20 cellular contexts compared by ENCODE assay signal in genomic region chr9:101034222-101034621, GRCh38. TPM values are rescaled to one million over a fixed set of nuclear protein-coding genes. Genes with fewer than 3 reads are reported as not detected.
DNase-seq lines count a peak whose midpoint lies in the region; TF ChIP-seq lines count a peak whose summit lies in the region.
"Had no signal": no experiment of that assay in that cellular context is flagged by ENCODE, and none has a peak within 500 bp of the region (broad histone marks: within the 10 kb centered on the region; RNA-seq: fewer than 3 reads in every experiment).

No MANE protein-coding gene starts in this region.

- no peaks in the 10 kb centered on the region for H3K9me3 ChIP-seq in H9 (ENCODE audit: control insufficient read depth, low read depth, low read length)
- no peaks in the 10 kb centered on the region for H3K9me3 ChIP-seq in endodermal cell (ENCODE audit: control insufficient read depth, low read length)
- no peaks in the 10 kb centered on the region for H3K9me3 ChIP-seq in hepatocyte (ENCODE audit: low read depth)
- no peaks in the 10 kb centered on the region for H3K9me3 ChIP-seq in neuronal stem cell (replicated peaks in 1 of 2; ENCODE audit: control insufficient read depth in 2 of 2, insufficient read depth in 1 of 2, low read depth in 1 of 2, low read length in 2 of 2)
- H3K9me3 ChIP-seq in transverse colon: no peaks in the 10 kb centered on the region
- H3K9me3 ChIP-seq: BE2C had no signal

- in situ Hi-C loops in transverse colon (cut with MboI; ENCODE audit: low pct_ligation_motif_present in 1 of 4, low pct_unique_long_range_greater_than_20kb in 1 of 4, low sequenced_read_pairs in 3 of 4): no loop called here

- H3K79me1 ChIP-seq in H9 (ENCODE audit: insufficient read depth, low read depth, low read length, poor library complexity, severe bottlenecking): no peaks in the 10 kb centered on the region
- H3K79me1 ChIP-seq in neuronal stem cell (ENCODE audit: low read depth, low read length): no peaks in the 10 kb centered on the region

- H4K8ac ChIP-seq in H9 (replicated peaks; ENCODE audit: insufficient read length, low read depth, low read length): no peak overlapping the region
- no peak overlapping the region for H4K8ac ChIP-seq in neuronal stem cell (ENCODE audit: low read depth, low read length)

- intact Hi-C loops in transverse colon (cut with DNase I; ENCODE audit: low total_unique reads): no loop called here

- H3K56ac ChIP-seq in H9 (ENCODE audit: insufficient read length, low read depth, low read length): no peak overlapping the region

- H3K27me3 ChIP-seq in H9 (ENCODE audit: insufficient read depth, low read length): peaks cover 14% of the 10 kb centered on the region
- H3K27me3 ChIP-seq in endodermal cell (ENCODE audit: control insufficient read depth, insufficient read depth, low read length, poor library complexity, severe bottlenecking): peaks cover 49% of the 10 kb centered on the region
- H3K27me3 ChIP-seq in hepatocyte: peaks cover 58% of the 10 kb centered on the region
- peaks cover 0 to 60% (median 12%) of the 10 kb centered on the region in 3 experiments for H3K27me3 ChIP-seq in neuronal stem cell (ENCODE audit: control insufficient read depth in 3 of 3, insufficient read depth in 3 of 3, low read depth in 1 of 3, low read length in 3 of 3)
- peaks cover 25% of the 10 kb centered on the region for H3K27me3 ChIP-seq in transverse colon

- TF ChIP-seq POLR2A in transverse colon (IDR thresholded peaks at IDR 0.05): no peak

- peaks cover 5% of the 10 kb centered on the region for H3K23me2 ChIP-seq in H9 (ENCODE audit: insufficient read length, low read depth, low read length, poor library complexity, severe bottlenecking)

- no peak overlapping the region for H3K27ac Mint-ChIP-seq in H9
- H3K27ac Mint-ChIP-seq in endodermal cell: no peak overlapping the region
- H3K27ac Mint-ChIP-seq: CD4-positive, CD25-positive, alpha-beta regulatory T cell; CD8-positive, alpha-beta memory T cell; IgD-negative memory B cell had no signal

- H3K27me3 Mint-ChIP-seq in H9 (ENCODE audit: low read depth) (peaks cover 39% of the 10 kb centered on the region), endodermal cell (ENCODE audit: insufficient read depth) (peaks cover 82% of the 10 kb centered on the region)

- no peaks in the 10 kb centered on the region for H3K9me3 Mint-ChIP-seq in H9
- no peaks in the 10 kb centered on the region for H3K9me3 Mint-ChIP-seq in endodermal cell
- H3K9me3 Mint-ChIP-seq: IgD-negative memory B cell had no signal

- no peak overlapping the region for H3K14ac ChIP-seq in H9 (ENCODE audit: insufficient read depth, low read length)
- no peak overlapping the region for H3K14ac ChIP-seq in neuronal stem cell (ENCODE audit: low read length)

- H3K4me1 Mint-ChIP-seq in H9 (peaks cover 12 to 17% of the 10 kb centered on the region in 2 experiments), endodermal cell (peaks cover 13% of the 10 kb centered on the region)
- H3K4me1 Mint-ChIP-seq: CD8-positive, alpha-beta memory T cell; IgD-negative memory B cell had no signal

- WGBS in H9 (ENCODE audit: extremely low coverage, insufficient read length, low lambda C conversion rate): no CpG with 5 or more reads among the region's 2 CpGs
- 61 to 100% methylated on average over 1 to 2 of the region's 2 CpGs for WGBS in endodermal cell (ENCODE audit: insufficient coverage in 1 of 2, insufficient read length in 1 of 2), 2 experiments
- 71% methylated on average over 2 of the region's 2 CpGs for WGBS in hepatocyte (ENCODE audit: low lambda C conversion rate, missing lambda C conversion rate)
- no CpG with 5 or more reads among the region's 2 CpGs for WGBS in neuronal stem cell (ENCODE audit: extremely low coverage in 2 of 2, insufficient read length in 2 of 2, insufficient replicate concordance in 1 of 2), 2 donors
- 56 to 60% methylated on average over 1 to 2 of the region's 2 CpGs for WGBS in transverse colon (ENCODE audit: low coverage in 1 of 2), 2 donors

- TF ChIP-seq EP300 in transverse colon (IDR thresholded peaks at IDR 0.05; ENCODE audit: low read depth): no peak

- H3K18ac ChIP-seq in H9 (ENCODE audit: insufficient read length, low read depth, low read length): no peak overlapping the region
- no peak overlapping the region for H3K18ac ChIP-seq in neuronal stem cell (ENCODE audit: low read length)

- H2BK15ac ChIP-seq in H9 (ENCODE audit: low read depth, low read length): no peak overlapping the region
- no peak overlapping the region for H2BK15ac ChIP-seq in neuronal stem cell (ENCODE audit: low read length)

- DNase-seq in H9 (no peak), NAMALWA (ENCODE audit: low spot score) (peak; percentile 5), endodermal cell (no peak), NCI-H524 treated with DMSO at 0.1 percent for 48 hours (lab: John Stamatoyannopoulos, UW) (no peak), hepatocyte (ENCODE audit: low spot score) (no peak), neuronal stem cell (ENCODE audit: low spot score) (no peak), transverse colon (no peak)
- DNase-seq: ACHN; BE2C; C1 segment of cervical spinal cord; CD4-positive, CD25-positive, alpha-beta regulatory T cell; CD8-positive, alpha-beta memory T cell; COR-L47; DMS53; DND-41; EL; KBM-7 had no signal

- H3K79me2 ChIP-seq in H9 (ENCODE audit: insufficient read depth, low read length) (no peaks in the 10 kb centered on the region), hepatocyte (no peaks in the 10 kb centered on the region)

- H3K4me3 ChIP-seq in endodermal cell (ENCODE audit: low read length): no peak overlapping the region
- H3K4me3 ChIP-seq in hepatocyte: no peak overlapping the region
- no peak overlapping the region for H3K4me3 ChIP-seq in neuronal stem cell (ENCODE audit: low read length in 2 of 2)
- no peak overlapping the region for H3K4me3 ChIP-seq in transverse colon
- H3K4me3 ChIP-seq: GM12878 had no signal

- H3K4me2 ChIP-seq in H9 (ENCODE audit: insufficient read depth, insufficient read length, low read length): no peak overlapping the region
- no peak overlapping the region for H3K4me2 ChIP-seq in hepatocyte
- no peak overlapping the region for H3K4me2 ChIP-seq in neuronal stem cell (ENCODE audit: insufficient read depth, low read length, poor library complexity, severe bottlenecking)

- no peaks in the 10 kb centered on the region for H3K36me3 Mint-ChIP-seq in H9 (ENCODE audit: insufficient read depth in 1 of 3, low read depth in 3 of 3)
- no peaks in the 10 kb centered on the region for H3K36me3 Mint-ChIP-seq in endodermal cell (ENCODE audit: low read depth)
- H3K36me3 Mint-ChIP-seq: CD4-positive, CD25-positive, alpha-beta regulatory T cell; CD8-positive, alpha-beta memory T cell; IgD-negative memory B cell had no signal

- H4K91ac ChIP-seq in H9 (ENCODE audit: insufficient read length, low read depth, low read length) (no peak overlapping the region), neuronal stem cell (ENCODE audit: low read depth, low read length, poor library complexity) (no peak overlapping the region)

- H2BK120ac ChIP-seq in H9 (ENCODE audit: low read depth, low read length, poor library complexity, severe bottlenecking): no peak overlapping the region
- H2BK120ac ChIP-seq in neuronal stem cell (ENCODE audit: low read depth, low read length): no peak overlapping the region

- H3K4me1 ChIP-seq in H9 (ENCODE audit: insufficient read depth, low read length) (no peaks in the 10 kb centered on the region), endodermal cell (ENCODE audit: control insufficient read depth, insufficient read depth, low read length) (no peaks in the 10 kb centered on the region), hepatocyte (ENCODE audit: insufficient read depth) (peaks cover 7% of the 10 kb centered on the region), neuronal stem cell (ENCODE audit: control insufficient read depth in 2 of 2, insufficient read depth in 1 of 2, low read depth in 1 of 2, low read length in 2 of 2) (peaks cover 1 to 2% of the 10 kb centered on the region in 2 donors), transverse colon (peaks cover 0 to 1% (median 0%) of the 10 kb centered on the region in 4 donors)
- H3K4me1 ChIP-seq: BE2C had no signal

- no peaks in the 10 kb centered on the region for H3K9me2 ChIP-seq in hepatocyte (replicated peaks; ENCODE audit: insufficient read depth)

- H3T11ph ChIP-seq in H9 (ENCODE audit: low read length): no peak overlapping the region

- no peak overlapping the region for H2BK20ac ChIP-seq in H9 (ENCODE audit: low read depth, low read length, poor library complexity, severe bottlenecking)

- no peaks in the 10 kb centered on the region for H4K20me1 ChIP-seq in H9 (ENCODE audit: control insufficient read depth, insufficient read depth, insufficient read length)
- no peaks in the 10 kb centered on the region for H4K20me1 ChIP-seq in hepatocyte (ENCODE audit: insufficient read depth, poor library complexity, severe bottlenecking)

- no peak overlapping the region for H3K9ac ChIP-seq in H9 (ENCODE audit: extremely low read depth, insufficient read length, low read length)
- H3K9ac ChIP-seq in endodermal cell (ENCODE audit: extremely low read depth, low read length, poor library complexity, severe bottlenecking): no peak overlapping the region
- H3K9ac ChIP-seq in neuronal stem cell (ENCODE audit: low read depth, low read length, poor library complexity): no peak overlapping the region

- H3K4ac ChIP-seq in H9 (ENCODE audit: low read depth, low read length) (no peak overlapping the region), neuronal stem cell (ENCODE audit: low read length) (no peak overlapping the region)

- H3K36me3 ChIP-seq in endodermal cell (ENCODE audit: control insufficient read depth, insufficient read depth, low read length): no peaks in the 10 kb centered on the region
- no peaks in the 10 kb centered on the region for H3K36me3 ChIP-seq in hepatocyte (replicated peaks; ENCODE audit: insufficient read depth, low read depth)
- no peaks in the 10 kb centered on the region for H3K36me3 ChIP-seq in neuronal stem cell (replicated peaks in 1 of 2; ENCODE audit: control insufficient read depth in 2 of 2, insufficient read depth in 2 of 2, low read length in 2 of 2)
- no peaks in the 10 kb centered on the region for H3K36me3 ChIP-seq in transverse colon
- H3K36me3 ChIP-seq: BE2C had no signal

- H2AFZ ChIP-seq in H9 (ENCODE audit: low read length) (no peak overlapping the region), hepatocyte (no peak overlapping the region), neuronal stem cell (ENCODE audit: low read length) (no peak overlapping the region)

- H4K5ac ChIP-seq in H9 (ENCODE audit: insufficient read length, low read depth, low read length): no peak overlapping the region

- H2BK12ac ChIP-seq in H9 (ENCODE audit: insufficient read length, low read depth, low read length) (no peak overlapping the region), neuronal stem cell (ENCODE audit: low read length) (no peak overlapping the region)

- no peak overlapping the region for H3K27ac ChIP-seq in H9 (ENCODE audit: insufficient read length, low read depth, low read length)
- H3K27ac ChIP-seq in endodermal cell (ENCODE audit: low read depth, low read length): no peak overlapping the region
- H3K27ac ChIP-seq in hepatocyte: no peak overlapping the region
- H3K27ac ChIP-seq in neuronal stem cell (replicated peaks; ENCODE audit: low read length): no peak overlapping the region
- no peak overlapping the region for H3K27ac ChIP-seq in transverse colon

- no peak overlapping the region for H2BK5ac ChIP-seq in H9 (ENCODE audit: insufficient read length, low read length)
- no peak overlapping the region for H2BK5ac ChIP-seq in neuronal stem cell (ENCODE audit: low read length)

- no peak overlapping the region for H3K23ac ChIP-seq in H9 (ENCODE audit: insufficient read length, low read depth, low read length)
- no peak overlapping the region for H3K23ac ChIP-seq in neuronal stem cell (ENCODE audit: low read depth, low read length, poor library complexity)

- TF ChIP-seq CTCF in H9 (conservative IDR thresholded peaks at IDR 0.05) (peak; percentile 33; the same call in 2 of the 3 replicates), endodermal cell (conservative IDR thresholded peaks at IDR 0.05) (peak; percentile 53), hepatocyte (IDR thresholded peaks at IDR 0.05; ENCODE audit: poor library complexity) (no peak), transverse colon (IDR thresholded peaks at IDR 0.05) (no peak)

- no peak overlapping the region for H2AK5ac ChIP-seq in H9 (ENCODE audit: insufficient read length, low read length)
- no peak overlapping the region for H2AK5ac ChIP-seq in neuronal stem cell (ENCODE audit: low read depth, low read length)

- no peak overlapping the region for H3K4me3 Mint-ChIP-seq in H9
- no peak overlapping the region for H3K4me3 Mint-ChIP-seq in endodermal cell
- H3K4me3 Mint-ChIP-seq: CD4-positive, CD25-positive, alpha-beta regulatory T cell; CD8-positive, alpha-beta memory T cell; IgD-negative memory B cell had no signal

RNA-seq across cellular contexts. Expression of gene PLPPR1, which starts 5.7 kb away (rescaled TPM):
- total RNA-seq in H9 (2021): 1.8 and 2.4 TPM in 2 replicates
- total RNA-seq in endodermal cell: 1 to 10 TPM; 1.5 to 4.6 TPM
- polyA plus RNA-seq in endodermal cell (2013, experiment 1 of 2): 2.8 TPM
- 2.4 TPM for polyA plus RNA-seq in endodermal cell (2013, experiment 2 of 2)
- total RNA-seq in hepatocyte: 2.1 and 2.6 TPM in 2 replicates
- polyA plus RNA-seq in hepatocyte: 0.27 and 1.5 TPM in 2 replicates
- 2.6 TPM for polyA plus RNA-seq in neuronal stem cell (2013, experiment 1 of 2)
- 2.7 TPM for polyA plus RNA-seq in neuronal stem cell (2013, experiment 2 of 2)
- under 1 TPM in 2 of 4 donors, not detected in 2; 0.60 to 0.68 TPM for total RNA-seq in transverse colon
- total RNA-seq: CD4-positive, CD25-positive, alpha-beta regulatory T cell; CD8-positive, alpha-beta memory T cell; G401; GM12878 had no signal
- polyA plus RNA-seq: CD4-positive, CD25-positive, alpha-beta regulatory T cell; CD8-positive, alpha-beta memory T cell; IgD-negative memory B cell had no signal

Comparison
In these comparisons a context has a peak if more than half of its experiments do, and no peak if none do; other contexts are left out.
1. CTCF ChIP-seq: peak in H9 (single experiment) and endodermal cell (single experiment); none in hepatocyte (single experiment) and transverse colon (0 of 5).